Comparison of ENCODE assay signal across 1 cellular context in genomic region chr17:82065193-82065637, GRCh38.
TF ChIP-seq lines count a peak whose summit lies in the region.

No MANE protein-coding gene starts in this region.

TF ChIP-seq in K562, 482 proteins besides CTCF, POLR2A, EP300 and RAD21 (continued from another document):
- TF ChIP-seq IRF2 (CRISPR knock-in tag; IDR thresholded peaks at IDR 0.05): no peak
- TF ChIP-seq NR3C1 (CRISPR knock-in tag; IDR thresholded peaks at IDR 0.05): no peak
- no peak for TF ChIP-seq HDAC2 (IDR thresholded peaks at IDR 0.05)
- TF ChIP-seq U2AF1 (optimal IDR thresholded peaks at IDR 0.05; ENCODE audit: low read depth, low read length): no peak
- no peak for TF ChIP-seq CREBBP (IDR thresholded peaks at IDR 0.05; ENCODE audit: low read depth, low read length)
- TF ChIP-seq ZEB2 (IDR thresholded peaks at IDR 0.05): no peak
- TF ChIP-seq MTF1 (CRISPR knock-in tag; IDR thresholded peaks at IDR 0.05; ENCODE audit: borderline replicate concordance): no peak
- TF ChIP-seq CREM (IDR thresholded peaks at IDR 0.05; ENCODE audit: low read depth): no peak
- TF ChIP-seq RBM15 (IDR thresholded peaks at IDR 0.05; ENCODE audit: insufficient read depth, low read length): no peak
- no peak for TF ChIP-seq ZNF551 (CRISPR knock-in tag; IDR thresholded peaks at IDR 0.05)
- TF ChIP-seq SMARCC2 (IDR thresholded peaks at IDR 0.05; ENCODE audit: low read depth): no peak
- no peak for TF ChIP-seq ZNF431 (CRISPR knock-in tag; IDR thresholded peaks at IDR 0.05)
- TF ChIP-seq, protein P1, sequence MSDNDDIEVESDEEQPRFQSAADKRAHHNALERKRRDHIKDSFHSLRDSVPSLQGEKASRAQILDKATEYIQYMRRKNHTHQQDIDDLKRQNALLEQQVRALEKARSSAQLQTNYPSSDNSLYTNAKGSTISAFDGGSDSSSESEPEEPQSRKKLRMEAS (CRISPR knock-in tag; IDR thresholded peaks at IDR 0.05): peak; percentile 19; the same call in 1 of the 2 replicates
- no peak for TF ChIP-seq CBFB (CRISPR knock-in tag; IDR thresholded peaks at IDR 0.05)
- TF ChIP-seq MLX (CRISPR knock-in tag; conservative IDR thresholded peaks at IDR 0.05): no peak
- no peak for TF ChIP-seq SMARCE1 (IDR thresholded peaks at IDR 0.05)
- no peak for TF ChIP-seq CBX2 (IDR thresholded peaks at IDR 0.05; ENCODE audit: insufficient read depth, low read length, poor library complexity, severe bottlenecking)
- TF ChIP-seq, protein P2, sequence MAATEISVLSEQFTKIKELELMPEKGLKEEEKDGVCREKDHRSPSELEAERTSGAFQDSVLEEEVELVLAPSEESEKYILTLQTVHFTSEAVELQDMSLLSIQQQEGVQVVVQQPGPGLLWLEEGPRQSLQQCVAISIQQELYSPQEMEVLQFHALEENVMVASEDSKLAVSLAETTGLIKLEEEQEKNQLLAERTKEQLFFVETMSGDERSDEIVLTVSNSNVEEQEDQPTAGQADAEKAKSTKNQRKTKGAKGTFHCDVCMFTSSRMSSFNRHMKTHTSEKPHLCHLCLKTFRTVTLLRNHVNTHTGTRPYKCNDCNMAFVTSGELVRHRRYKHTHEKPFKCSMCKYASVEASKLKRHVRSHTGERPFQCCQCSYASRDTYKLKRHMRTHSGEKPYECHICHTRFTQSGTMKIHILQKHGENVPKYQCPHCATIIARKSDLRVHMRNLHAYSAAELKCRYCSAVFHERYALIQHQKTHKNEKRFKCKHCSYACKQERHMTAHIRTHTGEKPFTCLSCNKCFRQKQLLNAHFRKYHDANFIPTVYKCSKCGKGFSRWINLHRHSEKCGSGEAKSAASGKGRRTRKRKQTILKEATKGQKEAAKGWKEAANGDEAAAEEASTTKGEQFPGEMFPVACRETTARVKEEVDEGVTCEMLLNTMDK (IDR thresholded peaks at IDR 0.05; ENCODE audit: borderline replicate concordance, insufficient read depth, low read depth, low read length, poor library complexity, severe bottlenecking): peak; percentile 27
- TF ChIP-seq ZNF512 (tag; IDR thresholded peaks at IDR 0.05): no peak
- no peak for TF ChIP-seq ZNF76 (CRISPR knock-in tag; IDR thresholded peaks at IDR 0.05; ENCODE audit: borderline replicate concordance)
- peak in 1 of 2 experiments; percentile 85; a peak in 2 of 4 replicates for TF ChIP-seq NONO (IDR thresholded peaks at IDR 0.05; ENCODE audit: low read depth in 2 of 2, low read length in 1 of 2)
- TF ChIP-seq FOXJ2 (tag; IDR thresholded peaks at IDR 0.05): no peak
- no peak for TF ChIP-seq HOMEZ (CRISPR knock-in tag; IDR thresholded peaks at IDR 0.05)
- no peak for TF ChIP-seq ZNF3 (CRISPR knock-in tag; IDR thresholded peaks at IDR 0.05)
- no peak for TF ChIP-seq PHF20 (IDR thresholded peaks at IDR 0.05; ENCODE audit: partially characterized antibody)
- TF ChIP-seq MTA1 (IDR thresholded peaks at IDR 0.05; ENCODE audit: borderline replicate concordance): no peak
- TF ChIP-seq TCF7 (IDR thresholded peaks at IDR 0.05; ENCODE audit: borderline replicate concordance): no peak
- TF ChIP-seq ZBTB43 (CRISPR knock-in tag; IDR thresholded peaks at IDR 0.05): no peak
- TF ChIP-seq HOXB6 (CRISPR knock-in tag; IDR thresholded peaks at IDR 0.05; ENCODE audit: borderline replicate concordance): no peak
- TF ChIP-seq ZNF77 (CRISPR knock-in tag; IDR thresholded peaks at IDR 0.05): no peak
- TF ChIP-seq NFRKB (IDR thresholded peaks at IDR 0.05; ENCODE audit: low read depth): no peak
- no peak for TF ChIP-seq HNRNPH1 (optimal IDR thresholded peaks at IDR 0.05; ENCODE audit: low read depth, low read length)
- TF ChIP-seq RAD51 (IDR thresholded peaks at IDR 0.05; ENCODE audit: borderline replicate concordance, low read depth): no peak
- 0 out of 2 replicates have a peak, but pooled peaks have one; percentile 23 for TF ChIP-seq ZC3H4 (CRISPR knock-in tag; IDR thresholded peaks at IDR 0.05; ENCODE audit: borderline replicate concordance)
- no peak for TF ChIP-seq ZNF696 (CRISPR knock-in tag; conservative IDR thresholded peaks at IDR 0.05)
- no peak for TF ChIP-seq PHF21A (IDR thresholded peaks at IDR 0.05; ENCODE audit: borderline replicate concordance, low read depth)
- peak; percentile 83 for TF ChIP-seq RBBP5 (IDR thresholded peaks at IDR 0.05; ENCODE audit: borderline replicate concordance, insufficient read depth, low read length, poor library complexity, severe bottlenecking)
- TF ChIP-seq GABPA (tag; conservative IDR thresholded peaks at IDR 0.05; ENCODE audit: low read depth): 0 out of 2 replicates have a peak, but pooled peaks have one; percentile 79
- TF ChIP-seq ZNF589 (CRISPR knock-in tag; IDR thresholded peaks at IDR 0.05; ENCODE audit: low read depth): no peak
- TF ChIP-seq FOXP1 (CRISPR knock-in tag; IDR thresholded peaks at IDR 0.05): no peak
- TF ChIP-seq CBX8 (IDR thresholded peaks at IDR 0.05; ENCODE audit: borderline replicate concordance, extremely low read depth, low read depth, low read length, poor library complexity, severe bottlenecking): no peak
- no peak for TF ChIP-seq ZNF384 (IDR thresholded peaks at IDR 0.05; ENCODE audit: low read depth, low read length)
- no peak for TF ChIP-seq BRCA1 (IDR thresholded peaks at IDR 0.05)
- TF ChIP-seq BRCA1 (CRISPR knock-in tag; IDR thresholded peaks at IDR 0.05): no peak
- no peak for TF ChIP-seq RB1 (IDR thresholded peaks at IDR 0.05; ENCODE audit: low read depth)
- no peak for TF ChIP-seq BCL6 (CRISPR knock-in tag; IDR thresholded peaks at IDR 0.05)
- TF ChIP-seq ZC3H8 (IDR thresholded peaks at IDR 0.05): no peak
- TF ChIP-seq ZNF175 (CRISPR knock-in tag; IDR thresholded peaks at IDR 0.05; ENCODE audit: low read depth): no peak
- TF ChIP-seq SLC30A9 (CRISPR knock-in tag; IDR thresholded peaks at IDR 0.05): no peak
- TF ChIP-seq FOXK1 (CRISPR knock-in tag; IDR thresholded peaks at IDR 0.05; ENCODE audit: borderline replicate concordance): no peak
- TF ChIP-seq, protein P3, sequence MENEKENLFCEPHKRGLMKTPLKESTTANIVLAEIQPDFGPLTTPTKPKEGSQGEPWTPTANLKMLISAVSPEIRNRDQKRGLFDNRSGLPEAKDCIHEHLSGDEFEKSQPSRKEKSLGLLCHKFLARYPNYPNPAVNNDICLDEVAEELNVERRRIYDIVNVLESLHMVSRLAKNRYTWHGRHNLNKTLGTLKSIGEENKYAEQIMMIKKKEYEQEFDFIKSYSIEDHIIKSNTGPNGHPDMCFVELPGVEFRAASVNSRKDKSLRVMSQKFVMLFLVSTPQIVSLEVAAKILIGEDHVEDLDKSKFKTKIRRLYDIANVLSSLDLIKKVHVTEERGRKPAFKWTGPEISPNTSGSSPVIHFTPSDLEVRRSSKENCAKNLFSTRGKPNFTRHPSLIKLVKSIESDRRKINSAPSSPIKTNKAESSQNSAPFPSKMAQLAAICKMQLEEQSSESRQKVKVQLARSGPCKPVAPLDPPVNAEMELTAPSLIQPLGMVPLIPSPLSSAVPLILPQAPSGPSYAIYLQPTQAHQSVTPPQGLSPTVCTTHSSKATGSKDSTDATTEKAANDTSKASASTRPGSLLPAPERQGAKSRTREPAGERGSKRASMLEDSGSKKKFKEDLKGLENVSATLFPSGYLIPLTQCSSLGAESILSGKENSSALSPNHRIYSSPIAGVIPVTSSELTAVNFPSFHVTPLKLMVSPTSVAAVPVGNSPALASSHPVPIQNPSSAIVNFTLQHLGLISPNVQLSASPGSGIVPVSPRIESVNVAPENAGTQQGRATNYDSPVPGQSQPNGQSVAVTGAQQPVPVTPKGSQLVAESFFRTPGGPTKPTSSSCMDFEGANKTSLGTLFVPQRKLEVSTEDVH (IDR thresholded peaks at IDR 0.05; ENCODE audit: low read depth, partially characterized antibody): no peak
TF ChIP-seq in K562: peak in this region for 24.
